19 cellular contexts compared by ENCODE assay signal in genomic region chr15:89642106-89642505, GRCh38. TPM values are rescaled to one million over a fixed set of nuclear protein-coding genes. Genes with fewer than 3 reads are reported as not detected.
"Had no signal": no experiment of that assay in that cellular context is flagged by ENCODE, and none has a peak within 500 bp of the region (broad histone marks: within the 10 kb centered on the region; RNA-seq: fewer than 3 reads in every experiment).

No MANE protein-coding gene starts in this region.

- H3K27ac ChIP-seq: epithelial cell of prostate, prostate gland, suprapubic skin had no signal

- H3K27me3 ChIP-seq: suprapubic skin had no signal

- ATAC-seq: activated CD4-positive, CD25-positive, alpha-beta regulatory T cell treated with anti-CD3 and anti-CD28 coated beads, Interleukin-2, amount 50 U/mL, for 24 hours had no signal

- DNase-seq: activated CD4-positive, alpha-beta T cell treated with anti-CD3 and anti-CD28 coated beads, Interleukin-2, amount 10 ng/mL, durations not matched to agents 7 days and 5 days; activated naive CD8-positive, alpha-beta T cell treated with anti-CD3 and anti-CD28 coated beads, Interleukin-2, amount 10 ng/mL, durations not matched to agents 7 days and 5 days; amygdala; caudate nucleus; endodermal cell; foreskin melanocyte; hypothalamus; islet precursor cell; naive B cell; right cardiac atrium; small intestine; stimulated activated CD4-positive, alpha-beta T cell treated with anti-CD3 and anti-CD28 coated beads, Interleukin-15, amount 100 ng/mL, for 24 hours; stimulated activated CD4-positive, alpha-beta T cell treated with anti-CD3 and anti-CD28 coated beads, Interleukin-2, amount 100 ng/mL, for 48 hours had no signal

- H3K36me3 ChIP-seq: prostate gland had no signal

- H3K9me3 ChIP-seq: prostate gland, suprapubic skin had no signal

- H3K4me1 ChIP-seq: prostate gland had no signal

- H3K4me3 ChIP-seq: prostate gland, suprapubic skin had no signal

RNA-seq across cellular contexts. Expression of gene WDR93, which starts 48.5 kb away (rescaled TPM):
- total RNA-seq: activated CD4-positive, alpha-beta T cell treated with anti-CD3 and anti-CD28 coated beads, Interleukin-2, amount 10 ng/mL, durations not matched to agents 7 days and 5 days; activated naive CD8-positive, alpha-beta T cell treated with anti-CD3 and anti-CD28 coated beads, Interleukin-2, amount 10 ng/mL, durations not matched to agents 7 days and 5 days; mononuclear cell; neural crest cell; right cardiac atrium had no signal
